In genomic region chr16:57039148-57039812, GRCh38 we compare ENCODE assay signal across 9 cellular contexts. TPM values are rescaled to one million over a fixed set of nuclear protein-coding genes. Genes with fewer than 3 reads are reported as not detected.
DNase-seq lines count a peak whose midpoint lies in the region; ATAC-seq and TF ChIP-seq lines count a peak whose summit lies in the region.
"Had no signal": no experiment of that assay in that cellular context is flagged by ENCODE, and none has a peak within 500 bp of the region (broad histone marks: within the 10 kb centered on the region; RNA-seq: fewer than 3 reads in every experiment).

No MANE protein-coding gene starts in this region.

- no peak overlapping the region for H3K4me3 Mint-ChIP-seq in Caco-2 (ENCODE audit: unreplicated experiment)

- H3K9me3 Mint-ChIP-seq in Caco-2 (ENCODE audit: unreplicated experiment): peaks cover 11% of the 10 kb centered on the region

- ATAC-seq in HG02763 (IDR thresholded peaks at IDR 0.05; ENCODE audit: unreplicated experiment): no peak

- H3K4me1 ChIP-seq in Peyer's patch (peaks cover 0 to 41% (median 22%) of the 10 kb centered on the region in 4 donors), Caco-2 (no peaks in the 10 kb centered on the region)

- H3K4me1 Mint-ChIP-seq in Caco-2 (ENCODE audit: low read depth, unreplicated experiment): no peaks in the 10 kb centered on the region

- no peak for TF ChIP-seq POLR2A in Peyer's patch (IDR thresholded peaks at IDR 0.05)

- peaks cover 0 to 52% (median 0%) of the 10 kb centered on the region in 3 donors for H3K36me3 ChIP-seq in Peyer's patch
- H3K36me3 ChIP-seq in Caco-2 (ENCODE audit: control insufficient read depth, insufficient read depth, low read length): no peaks in the 10 kb centered on the region

- DNase-seq in stimulated activated CD4-positive, alpha-beta T cell treated with anti-CD3 and anti-CD28 coated beads, Interleukin-4, amount 100 ng/mL, for 24 hours: peak; percentile 26
- no peak for DNase-seq in stimulated activated CD4-positive, alpha-beta T cell treated with anti-CD3 and anti-CD28 coated beads, Interleukin-2, amount 100 ng/mL, for 48 hours
- DNase-seq in Peyer's patch (peak in 2 of 3 donors; percentile 74 to 76), fibroblast of the aortic adventitia (ENCODE audit: low read depth) (peak; percentile 66), HuH-7.5 (ENCODE audit: low spot score) (no peak), cerebellar nuclear complex (lab: John Stamatoyannopoulos, UW) (no peak), Caco-2 (no peak)
- DNase-seq: T-helper 9 cell had no signal

- H3K9me3 ChIP-seq in Peyer's patch: no peaks in the 10 kb centered on the region
- no peaks in the 10 kb centered on the region for H3K9me3 ChIP-seq in Caco-2

- peak overlapping the region; percentile 40 to 92 (median 67) for H3K27ac ChIP-seq in Peyer's patch

- H3K27me3 Mint-ChIP-seq in Caco-2 (ENCODE audit: insufficient read depth, unreplicated experiment): peaks cover 14% of the 10 kb centered on the region

- H3K4me3 ChIP-seq in Peyer's patch: no peak overlapping the region
- no peak overlapping the region for H3K4me3 ChIP-seq in fibroblast of the aortic adventitia (ENCODE audit: low read depth, low read length)
- H3K4me3 ChIP-seq in Caco-2 (ENCODE audit: low read depth, low read length): no peak overlapping the region

- BruUV-seq in Caco-2 (replicated peaks; lab: Mats Ljungman, UMichigan): no TSS peak

- POLR2A ChIA-PET in Caco-2 (lab: Charles Lee): no interaction called here

- no peaks in the 10 kb centered on the region for H3K36me3 Mint-ChIP-seq in Caco-2 (ENCODE audit: insufficient read depth, unreplicated experiment)

- H3K27me3 ChIP-seq in Peyer's patch (no peaks in the 10 kb centered on the region), Caco-2 (replicated peaks; ENCODE audit: control insufficient read depth, insufficient read depth, low read length) (no peaks in the 10 kb centered on the region)

- TF ChIP-seq CTCF in Peyer's patch (IDR thresholded peaks at IDR 0.05): no peak
- no peak for TF ChIP-seq CTCF in fibroblast of the aortic adventitia (IDR thresholded peaks at IDR 0.05; ENCODE audit: insufficient read depth, low read length)
- no peak for TF ChIP-seq CTCF in Caco-2 (IDR thresholded peaks at IDR 0.05; ENCODE audit: insufficient read depth in 1 of 2, low read depth in 1 of 2, low read length in 1 of 2, severe bottlenecking in 1 of 2, unreplicated experiment in 1 of 2)

- H3K27ac Mint-ChIP-seq in Caco-2 (ENCODE audit: unreplicated experiment): no peak overlapping the region

- intact Hi-C loops in Caco-2 (cut with micrococcal nuclease; ENCODE audit: unreplicated experiment): no loop called here

- CTCF ChIA-PET in Caco-2 (lab: Charles Lee): no interaction called here

RNA-seq across cellular contexts. Expression of gene NLRC5, which starts 49.9 kb away (rescaled TPM):
- total RNA-seq in Peyer's patch (100 to 1,000 TPM in 1 of 4 donors, 10 to 100 TPM in 3; 47.6 to 314 (median 80.8) TPM), fibroblast of the aortic adventitia (ENCODE audit: low replicate concordance) (13.0 and 31.0 TPM in 2 replicates), Caco-2 (2022) (1.6 and 1.9 TPM in 2 replicates)

RNA-seq across cellular contexts. Expression of gene CPNE2, which starts 53.1 kb away (rescaled TPM):
- 10 to 100 TPM; 26.4 to 73.9 (median 64.8) TPM for total RNA-seq in Peyer's patch
- total RNA-seq in fibroblast of the aortic adventitia (ENCODE audit: low replicate concordance): 5.6 and 20.3 TPM in 2 replicates
- total RNA-seq in Caco-2 (2022): 37.7 and 46.3 TPM in 2 replicates

Comparison
In these comparisons a context has a peak if more than half of its experiments do, and no peak if none do; other contexts are left out.
1. DNase-seq: peak in stimulated activated CD4-positive, alpha-beta T cell treated with anti-CD3 and anti-CD28 coated beads, Interleukin-4, amount 100 ng/mL, for 24 hours (single experiment), Peyer's patch (2 of 3) and fibroblast of the aortic adventitia (single experiment); none in stimulated activated CD4-positive, alpha-beta T cell treated with anti-CD3 and anti-CD28 coated beads, Interleukin-2, amount 100 ng/mL, for 48 hours (0 of 2), HuH-7.5 (single experiment), cerebellar nuclear complex (0 of 2) and Caco-2 (0 of 2).